In the genomic region with DNA sequence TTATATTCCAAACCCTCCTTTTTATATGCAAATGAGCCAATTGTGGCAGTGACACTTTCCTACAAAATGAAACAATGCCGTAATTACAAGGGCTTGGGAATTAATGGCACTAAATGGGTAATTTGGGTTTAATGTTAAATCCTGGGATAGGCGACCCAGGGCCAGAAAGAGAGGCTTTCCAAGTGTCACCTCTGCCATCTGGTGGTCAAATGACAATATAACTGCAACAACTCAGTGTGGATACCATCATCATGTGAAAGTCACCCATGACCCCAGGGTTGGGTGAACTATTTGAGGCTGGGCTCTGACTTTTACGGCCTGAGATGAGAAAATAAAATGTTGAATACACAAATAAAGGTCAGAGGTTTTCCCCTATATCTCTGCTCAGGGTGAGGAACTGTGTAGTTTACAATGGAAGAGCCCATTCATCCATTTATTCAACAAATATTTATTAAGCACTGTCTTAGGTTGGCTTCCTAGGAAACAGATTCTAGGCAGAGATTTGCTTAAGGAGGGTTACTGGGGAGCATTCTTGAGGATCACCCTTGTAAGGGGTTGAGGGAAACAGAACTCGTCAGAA, we compare ENCODE assay signal across 8 cellular contexts. TPM values are rescaled to one million over a fixed set of nuclear protein-coding genes. Genes with fewer than 3 reads are reported as not detected.
DNase-seq lines count a peak whose midpoint lies in the region; ATAC-seq and TF ChIP-seq lines count a peak whose summit lies in the region.

No MANE protein-coding gene starts in this region.

- DNase-seq in 8988T (peak; percentile 20), EH (ENCODE audit: low read depth) (peak; percentile 61), HuH-7.5 (ENCODE audit: low spot score) (peak; percentile 11), RPMI8226 (peak; percentile 66), cardiac fibroblast (ENCODE audit: low read depth in 2 of 2) (peak; percentile 57 to 72), kidney epithelial cell (ENCODE audit: low read depth) (peak; percentile 7), superior temporal gyrus (ENCODE audit: extremely low spot score) (peak; percentile 80)

- ATAC-seq in HG03139 (IDR thresholded peaks at IDR 0.05; ENCODE audit: unreplicated experiment): no peak

- no peaks in the 10 kb centered on the region for H3K27me3 ChIP-seq in kidney epithelial cell (ENCODE audit: control insufficient read depth, insufficient read depth, low read length)

- no peaks in the 10 kb centered on the region for H3K36me3 ChIP-seq in kidney epithelial cell (ENCODE audit: control insufficient read depth, insufficient read depth, low read length)

- no peak overlapping the region for H3K4me3 ChIP-seq in cardiac fibroblast (replicated peaks in 1 of 2; ENCODE audit: low read depth in 2 of 2, low read length in 2 of 2)
- no peak overlapping the region for H3K4me3 ChIP-seq in kidney epithelial cell (ENCODE audit: low read depth, low read length)

- TF ChIP-seq CTCF in cardiac fibroblast (IDR thresholded peaks at IDR 0.05; ENCODE audit: low read depth, low read length): peak; percentile 62
- TF ChIP-seq CTCF in kidney epithelial cell (IDR thresholded peaks at IDR 0.05; ENCODE audit: insufficient read depth, low read length, poor library complexity, severe bottlenecking): peak; percentile 59

RNA-seq across cellular contexts. Expression of a gene that starts 13.6 kb away (rescaled TPM):
- total RNA-seq in kidney epithelial cell: 17.7 and 21.5 TPM in 2 replicates

RNA-seq across cellular contexts. Expression of a gene that starts 27.7 kb away (rescaled TPM):
- total RNA-seq in kidney epithelial cell: 2.1 and 2.3 TPM in 2 replicates

Comparison
In these comparisons a context has a peak if more than half of its experiments do, and no peak if none do; other contexts are left out.
1. DNase-seq: peak in every context shown above with its lines; median percentile 80 in superior temporal gyrus; 66 in RPMI8226; 64 in cardiac fibroblast; 61 in EH; 20 in 8988T; 11 in HuH-7.5; 7 in kidney epithelial cell.